Comparison of ENCODE assay signal across 15 cellular contexts in the genomic region with DNA sequence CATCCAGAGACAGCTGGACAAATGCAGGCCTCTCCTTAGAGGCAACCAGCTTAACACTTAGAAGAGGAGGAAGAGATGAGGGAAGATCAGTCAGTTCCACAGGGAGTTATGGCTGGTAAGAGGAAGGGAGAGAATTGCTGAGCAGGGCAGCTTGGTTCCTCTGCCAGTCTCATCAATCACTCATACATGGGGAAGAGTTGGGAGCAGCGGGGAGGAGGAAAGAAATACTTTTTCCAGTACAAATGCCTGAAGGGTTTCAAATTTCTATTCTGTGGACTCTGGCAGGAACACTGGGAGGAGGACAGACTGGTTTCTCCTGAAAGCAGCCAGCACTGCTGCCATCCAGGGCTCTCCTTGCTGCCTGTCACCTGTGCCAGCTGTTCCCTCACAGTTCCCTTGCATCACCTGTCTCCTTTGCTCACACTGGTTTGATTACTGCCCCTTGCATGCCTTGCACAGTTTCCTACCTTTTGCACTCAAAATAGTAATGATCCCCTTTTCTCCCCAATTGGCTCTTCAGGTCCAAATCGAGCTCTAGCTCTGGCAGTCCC. TPM values are rescaled to one million over a fixed set of nuclear protein-coding genes. Genes with fewer than 3 reads are reported as not detected.
DNase-seq lines count a peak whose midpoint lies in the region; ATAC-seq and TF ChIP-seq lines count a peak whose summit lies in the region.
"Had no signal": no experiment of that assay in that cellular context is flagged by ENCODE, and none has a peak within 500 bp of the region (broad histone marks: within the 10 kb centered on the region; RNA-seq: fewer than 3 reads in every experiment).

No MANE protein-coding gene starts in this region.

- no peaks in the 10 kb centered on the region for H4K20me1 ChIP-seq in osteoblast (ENCODE audit: insufficient read depth, low read length)

- H3K9me3 ChIP-seq in breast epithelium (no peaks in the 10 kb centered on the region), osteoblast (ENCODE audit: low read depth, low read length) (no peaks in the 10 kb centered on the region)
- H3K9me3 ChIP-seq: esophagus muscularis mucosa had no signal

- TF ChIP-seq CTCF in breast epithelium (IDR thresholded peaks at IDR 0.05): no peak
- TF ChIP-seq CTCF in osteoblast (IDR thresholded peaks at IDR 0.05; ENCODE audit: extremely low read depth, low read depth, low read length): no peak
- no peak for TF ChIP-seq CTCF in brain microvascular endothelial cell (IDR thresholded peaks at IDR 0.05; ENCODE audit: low read depth, low read length, missing control alignments)

- H3K4me3 ChIP-seq in breast epithelium (no peak overlapping the region), osteoblast (ENCODE audit: insufficient read depth, low read length) (no peak overlapping the region), brain microvascular endothelial cell (ENCODE audit: low read depth, low read length) (no peak overlapping the region)
- H3K4me3 ChIP-seq: esophagus muscularis mucosa, lung, SK-N-MC had no signal

- H3K27ac ChIP-seq in breast epithelium (peak overlapping the region; percentile 46 to 56), osteoblast (ENCODE audit: low read depth, low read length) (peak overlapping the region; percentile 41), brain microvascular endothelial cell (no peak overlapping the region)
- H3K27ac ChIP-seq: esophagus muscularis mucosa, SK-N-MC had no signal

- H3K36me3 ChIP-seq in breast epithelium: no peaks in the 10 kb centered on the region
- no peaks in the 10 kb centered on the region for H3K36me3 ChIP-seq in osteoblast (ENCODE audit: insufficient read depth, low read length)
- H3K36me3 ChIP-seq in brain microvascular endothelial cell (replicated peaks): no peaks in the 10 kb centered on the region
- H3K36me3 ChIP-seq: esophagus muscularis mucosa had no signal

- intact Hi-C loops in breast epithelium (cut with DNase I; ENCODE audit: low total_unique reads): no loop called here

- in situ Hi-C loops in brain microvascular endothelial cell (cut with HindIII; ENCODE audit: low pct_ligation_motif_present, low sequenced_read_pairs): no loop called here

- H3K4me1 ChIP-seq in breast epithelium (no peaks in the 10 kb centered on the region), osteoblast (ENCODE audit: insufficient read depth, low read length) (peaks cover 34% of the 10 kb centered on the region)

- DNase-seq in DMS79 (lab: John Stamatoyannopoulos, UW): peak; percentile 28
- DNase-seq in NCI-H2171 treated with DMSO at 0.1 percent for 48 hours (lab: John Stamatoyannopoulos, UW): peak; percentile 88
- peak; percentile 73 to 76 for DNase-seq in breast epithelium (ENCODE audit: low spot score in 2 of 2)
- no peak for DNase-seq in osteoblast (ENCODE audit: insufficient read length, low spot score, missing footprints)
- no peak for DNase-seq in activated CD4-positive, alpha-beta T cell treated with anti-CD3 and anti-CD28 coated beads, Interleukin-2, amount 50 U/mL, for 1 hour
- no peak for DNase-seq in brain microvascular endothelial cell
- DNase-seq: activated CD4-positive, alpha-beta memory T cell treated with anti-CD3 and anti-CD28 coated beads for 36 hours; activated naive CD8-positive, alpha-beta T cell treated with anti-CD3 and anti-CD28 coated beads for 36 hours; NCI-H1048 had no signal

- H2AFZ ChIP-seq in osteoblast (ENCODE audit: low read length): peak overlapping the region; percentile 50

- no peaks in the 10 kb centered on the region for H3K27me3 ChIP-seq in breast epithelium
- H3K27me3 ChIP-seq in osteoblast (ENCODE audit: insufficient read depth, low read length): no peaks in the 10 kb centered on the region
- no peaks in the 10 kb centered on the region for H3K27me3 ChIP-seq in brain microvascular endothelial cell (replicated peaks)
- H3K27me3 ChIP-seq: esophagus muscularis mucosa had no signal

- H3K4me2 ChIP-seq in osteoblast (ENCODE audit: insufficient read depth, low read length): peak overlapping the region; percentile 56

- no peak for TF ChIP-seq POLR2A in breast epithelium (IDR thresholded peaks at IDR 0.05)

- ATAC-seq in HG02973 (IDR thresholded peaks at IDR 0.05; ENCODE audit: unreplicated experiment) (no peak), GM21390 (IDR thresholded peaks at IDR 0.05; ENCODE audit: unreplicated experiment) (no peak)
- ATAC-seq: sciatic nerve had no signal

- no peaks in the 10 kb centered on the region for H3K79me2 ChIP-seq in osteoblast (ENCODE audit: insufficient read depth, low read length)

RNA-seq across cellular contexts. Expression of gene PGRMC2, which starts 59.5 kb away (rescaled TPM):
- 10 to 100 TPM; 34.7 to 51.2 (median 47.5) TPM for total RNA-seq in breast epithelium
- total RNA-seq in osteoblast: 38.4 and 39.2 TPM in 2 replicates

Comparison
In these comparisons a context has a peak if more than half of its experiments do, and no peak if none do; other contexts are left out.
1. DNase-seq: peak in DMS79 (single experiment), NCI-H2171 treated with DMSO at 0.1 percent for 48 hours (single experiment) and breast epithelium (2 of 2); none in osteoblast (single experiment), activated CD4-positive, alpha-beta T cell treated with anti-CD3 and anti-CD28 coated beads, Interleukin-2, amount 50 U/mL, for 1 hour (single experiment) and brain microvascular endothelial cell (single experiment).